Comparison of ENCODE assay signal across 14 cellular contexts in the genomic region with DNA sequence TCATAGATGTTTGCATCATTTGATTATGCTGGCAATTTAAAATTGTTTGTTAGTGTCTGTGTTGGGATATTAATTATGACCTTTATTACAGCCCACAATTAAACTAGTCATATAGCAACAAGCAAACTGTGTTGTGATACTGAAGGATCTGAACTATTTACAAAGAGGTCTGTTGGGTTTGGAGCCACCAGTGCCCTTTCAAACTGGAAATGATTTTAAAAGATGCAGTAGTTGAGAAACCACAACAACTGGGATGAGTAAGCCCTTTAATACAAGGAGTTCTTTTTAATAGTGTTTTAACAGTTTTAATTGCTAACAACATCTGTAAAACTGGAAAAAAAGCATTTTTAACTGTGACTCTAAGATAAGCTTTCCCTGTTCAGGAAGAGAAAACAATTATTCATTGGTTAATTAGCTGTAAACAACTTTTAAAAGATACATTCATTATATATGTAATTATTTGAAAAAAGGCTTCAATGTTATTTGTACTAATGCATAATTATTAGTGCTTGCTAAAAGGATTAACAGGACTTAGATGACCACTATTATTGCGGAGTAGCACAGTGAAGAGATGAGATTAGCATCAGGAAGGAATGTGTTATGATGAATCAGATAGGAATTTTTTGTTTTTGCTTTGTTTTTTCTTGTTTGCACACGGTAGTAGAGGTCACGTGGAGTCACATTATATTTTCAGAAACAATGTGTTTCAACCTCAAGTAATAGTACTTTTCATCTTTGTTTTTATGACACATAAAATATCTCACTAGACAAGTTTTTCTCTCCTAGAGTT.
DNase-seq lines count a peak whose midpoint lies in the region; ATAC-seq, FAIRE-seq and TF ChIP-seq lines count a peak whose summit lies in the region.
"Had no signal": no experiment of that assay in that cellular context is flagged by ENCODE, and none has a peak within 500 bp of the region (broad histone marks: within the 10 kb centered on the region; RNA-seq: fewer than 3 reads in every experiment).

No MANE protein-coding gene starts in this region.

- peaks cover 4% of the 10 kb centered on the region for H3K4me1 ChIP-seq in astrocyte (ENCODE audit: insufficient read depth, low read length)
- H3K4me1 ChIP-seq: Peyer's patch had no signal

- peak; percentile 64 for DNase-seq in ACHN
- peak; percentile 22 for DNase-seq in HPDE6-E6E7 (ENCODE audit: extremely low spot score)
- DNase-seq in astrocyte (ENCODE audit: low read depth): peak; percentile 66
- no peak for DNase-seq in frontal cortex (ENCODE audit: low spot score in 2 of 2)
- no peak for DNase-seq in T1000 (lab: John Stamatoyannopoulos, UW)
- no peak for DNase-seq in HuH-7.5 (ENCODE audit: low spot score)
- DNase-seq: activated CD8-positive, alpha-beta memory T cell treated with anti-CD3 and anti-CD28 coated beads, Interleukin-2, amount 10 ng/mL, durations not matched to agents 7 days and 5 days; activated naive CD8-positive, alpha-beta T cell treated with anti-CD3 and anti-CD28 coated beads, Interleukin-2, amount 50 U/mL, for 24 hours; Peyer's patch; small intestine had no signal

- H3K4me1 Mint-ChIP-seq in astrocyte (ENCODE audit: low read depth, unreplicated experiment): peaks cover 33% of the 10 kb centered on the region
- H3K4me1 Mint-ChIP-seq: activated CD8-positive, alpha-beta memory T cell treated with anti-CD3 and anti-CD28 coated beads, Interleukin-2, amount 10 ng/mL, durations not matched to agents 7 days and 5 days; activated naive CD8-positive, alpha-beta T cell treated with anti-CD3 and anti-CD28 coated beads, Interleukin-2, amount 50 U/mL, for 24 hours had no signal

- no peaks in the 10 kb centered on the region for H3K36me3 ChIP-seq in astrocyte (ENCODE audit: insufficient read depth, low read length)
- H3K36me3 ChIP-seq: Peyer's patch had no signal

- in situ Hi-C loops in ACHN (cut with HindIII; ENCODE audit: low pct_ligation_motif_present, low pct_unique_long_range_greater_than_20kb, low sequenced_read_pairs): no loop called here

- TF ChIP-seq CTCF in astrocyte (IDR thresholded peaks at IDR 0.05; ENCODE audit: insufficient read depth, low read depth, low read length): no peak

- no peaks in the 10 kb centered on the region for H3K36me3 Mint-ChIP-seq in astrocyte (ENCODE audit: low read depth, unreplicated experiment)
- H3K36me3 Mint-ChIP-seq: activated CD8-positive, alpha-beta memory T cell treated with anti-CD3 and anti-CD28 coated beads, Interleukin-2, amount 10 ng/mL, durations not matched to agents 7 days and 5 days; natural killer cell treated with Interleukin-12 subunit alpha and Interleukin-12 subunit beta and Interleukin-15 and Interleukin-18, amount 100 ng/mL, for 72 hours had no signal

- H3K9me3 Mint-ChIP-seq in astrocyte (ENCODE audit: unreplicated experiment): no peaks in the 10 kb centered on the region
- H3K9me3 Mint-ChIP-seq: activated naive CD8-positive, alpha-beta T cell treated with anti-CD3 and anti-CD28 coated beads, Interleukin-2, amount 50 U/mL, for 24 hours; natural killer cell treated with Interleukin-12 subunit alpha and Interleukin-12 subunit beta and Interleukin-15 and Interleukin-18, amount 100 ng/mL, for 72 hours had no signal

- H4K20me1 ChIP-seq in astrocyte (ENCODE audit: insufficient read depth, low read length): no peaks in the 10 kb centered on the region

- H2AFZ ChIP-seq in astrocyte (ENCODE audit: low read depth, low read length): no peak overlapping the region

- H3K79me2 ChIP-seq in astrocyte (ENCODE audit: insufficient read depth, low read length): no peaks in the 10 kb centered on the region

- peak overlapping the region; percentile 73 for H3K27ac Mint-ChIP-seq in astrocyte (ENCODE audit: unreplicated experiment)
- H3K27ac Mint-ChIP-seq: activated CD8-positive, alpha-beta memory T cell treated with anti-CD3 and anti-CD28 coated beads, Interleukin-2, amount 10 ng/mL, durations not matched to agents 7 days and 5 days; activated naive CD8-positive, alpha-beta T cell treated with anti-CD3 and anti-CD28 coated beads, Interleukin-2, amount 50 U/mL, for 24 hours; natural killer cell treated with Interleukin-12 subunit alpha and Interleukin-12 subunit beta and Interleukin-15 and Interleukin-18, amount 100 ng/mL, for 72 hours had no signal

- H3K27ac ChIP-seq in astrocyte (ENCODE audit: low read depth, low read length): no peak overlapping the region
- H3K27ac ChIP-seq: KMS-11, Peyer's patch had no signal

- no peaks in the 10 kb centered on the region for H3K27me3 ChIP-seq in astrocyte (ENCODE audit: insufficient read depth, low read length)
- H3K27me3 ChIP-seq: Peyer's patch had no signal

- no peak overlapping the region for H3K4me3 Mint-ChIP-seq in astrocyte (ENCODE audit: unreplicated experiment)
- H3K4me3 Mint-ChIP-seq: activated CD8-positive, alpha-beta memory T cell treated with anti-CD3 and anti-CD28 coated beads, Interleukin-2, amount 10 ng/mL, durations not matched to agents 7 days and 5 days; activated naive CD8-positive, alpha-beta T cell treated with anti-CD3 and anti-CD28 coated beads, Interleukin-2, amount 50 U/mL, for 24 hours; natural killer cell treated with Interleukin-12 subunit alpha and Interleukin-12 subunit beta and Interleukin-15 and Interleukin-18, amount 100 ng/mL, for 72 hours had no signal

- FAIRE-seq in astrocyte (lab: Jason Lieb, UNC) (peak; percentile 39), frontal cortex (lab: Jason Lieb, UNC) (peak; percentile 40)
- FAIRE-seq: small intestine had no signal

- H3K4me2 ChIP-seq in astrocyte (ENCODE audit: low read length): no peak overlapping the region
- H3K4me2 ChIP-seq: KMS-11 had no signal

- no peaks in the 10 kb centered on the region for H3K27me3 Mint-ChIP-seq in astrocyte (ENCODE audit: low read depth, unreplicated experiment)
- H3K27me3 Mint-ChIP-seq: activated CD8-positive, alpha-beta memory T cell treated with anti-CD3 and anti-CD28 coated beads, Interleukin-2, amount 10 ng/mL, durations not matched to agents 7 days and 5 days; activated naive CD8-positive, alpha-beta T cell treated with anti-CD3 and anti-CD28 coated beads, Interleukin-2, amount 50 U/mL, for 24 hours had no signal

- H3K9me3 ChIP-seq in astrocyte (ENCODE audit: insufficient read depth, low read depth, low read length): no peaks in the 10 kb centered on the region
- H3K9me3 ChIP-seq: Peyer's patch had no signal

- H3K9ac ChIP-seq in astrocyte (ENCODE audit: low read length): no peak overlapping the region
- H3K9ac ChIP-seq: KMS-11 had no signal

- ATAC-seq in GM18519 (IDR thresholded peaks at IDR 0.05; ENCODE audit: low FRiP score, unreplicated experiment): no peak
- ATAC-seq in HG03457 (IDR thresholded peaks at IDR 0.05; ENCODE audit: unreplicated experiment): no peak
- ATAC-seq: activated CD8-positive, alpha-beta memory T cell treated with anti-CD3 and anti-CD28 coated beads, Interleukin-2, amount 10 ng/mL, durations not matched to agents 7 days and 5 days; activated naive CD8-positive, alpha-beta T cell treated with anti-CD3 and anti-CD28 coated beads, Interleukin-2, amount 50 U/mL, for 24 hours; natural killer cell treated with Interleukin-12 subunit alpha and Interleukin-12 subunit beta and Interleukin-15 and Interleukin-18, amount 100 ng/mL, for 72 hours had no signal

- H3K4me3 ChIP-seq in astrocyte (ENCODE audit: insufficient read depth, low read depth, low read length): no peak overlapping the region
- H3K4me3 ChIP-seq: Peyer's patch had no signal

Comparison
In these comparisons a context has a peak if more than half of its experiments do, and no peak if none do; other contexts are left out.
1. DNase-seq: peak in ACHN (single experiment), HPDE6-E6E7 (single experiment) and astrocyte (single experiment); none in frontal cortex (0 of 2), T1000 (single experiment) and HuH-7.5 (single experiment).